In genomic region chr12:98803468-98804209, GRCh38 we compare ENCODE assay signal across 34 cellular contexts.
DNase-seq lines count a peak whose midpoint lies in the region; ATAC-seq, FAIRE-seq and TF ChIP-seq lines count a peak whose summit lies in the region.
"Had no signal": no experiment of that assay in that cellular context is flagged by ENCODE, and none has a peak within 500 bp of the region (broad histone marks: within the 10 kb centered on the region; RNA-seq: fewer than 3 reads in every experiment).

No MANE protein-coding gene starts in this region.

- WGBS in A549 (ENCODE audit: missing lambda C conversion rate): 42% methylated on average over 6 of the region's 6 CpGs

- no peak for TF ChIP-seq EP300 in A549 (IDR thresholded peaks at IDR 0.05)

- H3K9me3 ChIP-seq in A549: no peaks in the 10 kb centered on the region
- H3K9me3 ChIP-seq: gastrocnemius medialis, SJCRH30, thoracic aorta had no signal

- POLR2A ChIA-PET in A549 (lab: Yijun Ruan, JAX): no interaction called here

- H3K27ac ChIP-seq in A549: no peak overlapping the region
- H3K27ac ChIP-seq: cardiac muscle cell, gastrocnemius medialis, HL-60, KMS-11, SJCRH30, thoracic aorta had no signal

- peak in 1 of 2 experiments; percentile 12 for DNase-seq in A549 (ENCODE audit: low read depth in 1 of 2, low spot score in 1 of 2)
- DNase-seq in EH (ENCODE audit: low read depth): peak; percentile 38
- DNase-seq in NCI-H69 (lab: John Stamatoyannopoulos, UW): peak; percentile 11
- DNase-seq in epithelial cell of proximal tubule (ENCODE audit: low read depth): no peak
- DNase-seq in stimulated activated naive CD4-positive, alpha-beta T cell (lab: John Stamatoyannopoulos, UW): no peak
- DNase-seq in activated T-cell treated with anti-CD3 and anti-CD28 coated beads, Interleukin-2, amount 50 U/mL, for 1 hour: no peak
- no peak for DNase-seq in cerebellar cortex (ENCODE audit: low spot score)
- no peak for DNase-seq in mesenteric fat pad (ENCODE audit: low spot score)
- DNase-seq: activated CD4-positive, alpha-beta T cell treated with anti-CD3 and anti-CD28 coated beads, Interleukin-2, amount 10 ng/mL, durations not matched to agents 7 days and 5 days; activated gamma-delta T cell; activated naive CD8-positive, alpha-beta T cell treated with anti-CD3 and anti-CD28 coated beads for 36 hours; activated T-cell treated with anti-CD3 and anti-CD28 coated beads, Interleukin-2, amount 50 U/mL, for 24 hours; anterior cingulate cortex; cortex of kidney; DND-41; gastrocnemius medialis; kidney; MM.1S; NCI-H1417; NCI-H2029 treated with DMSO at 0.1 percent for 48 hours; NCI-H226; posterior cingulate gyrus; right cardiac atrium; SJCRH30; stimulated activated CD4-positive, alpha-beta T cell treated with anti-CD3 and anti-CD28 coated beads, Interleukin-1b, Interleukin-23, amount 100 ng/mL, for 48 hours had no signal

- ATAC-seq in A549: no peak
- ATAC-seq: esophagus mucosa, gastrocnemius medialis, GM23338, right cardiac atrium had no signal

- TF ChIP-seq RAD21 in A549 (conservative IDR thresholded peaks at IDR 0.05 in 1 of 2, IDR thresholded peaks at IDR 0.05 in 1 of 2): peak; percentile 27 to 31; a peak in 2 of 5 replicates

- no peak for TF ChIP-seq POLR2A in A549 (IDR thresholded peaks at IDR 0.05; ENCODE audit: low read length)

- no peak overlapping the region for H3K4me2 ChIP-seq in A549
- H3K4me2 ChIP-seq: GM23338, KMS-11 had no signal

- H3K4me3 ChIP-seq in A549: no peak overlapping the region
- H3K4me3 ChIP-seq in epithelial cell of proximal tubule (ENCODE audit: low read depth, low read length): no peak overlapping the region
- H3K4me3 ChIP-seq: cardiac muscle cell, gastrocnemius medialis, GM23338, SJCRH30, thoracic aorta had no signal

- CTCF ChIA-PET in A549 (lab: Yijun Ruan, JAX): interaction anchor here (0.7 kb wide), 1 partner anchor 37 kb away, joined by 3 read pairs; no protein-coding TSS in a partner anchor

- no peak for TF ChIP-seq CTCF in A549 (IDR thresholded peaks at IDR 0.05)
- TF ChIP-seq CTCF in epithelial cell of proximal tubule (conservative IDR thresholded peaks at IDR 0.05; ENCODE audit: low read depth, low read length): peak; percentile 7

- no peak for FAIRE-seq in A549 (lab: Jason Lieb, UNC)
- FAIRE-seq: GM18507, kidney, RCC 7860, urothelium cell line had no signal

- H3K4me1 ChIP-seq in A549: no peaks in the 10 kb centered on the region
- H3K4me1 ChIP-seq: gastrocnemius medialis, SJCRH30 had no signal

TF ChIP-seq in A549, 52 proteins besides CTCF, POLR2A, EP300 and RAD21:
- TF ChIP-seq RFX5 (IDR thresholded peaks at IDR 0.05) (no peak), SREBF2 (IDR thresholded peaks at IDR 0.05) (no peak), EHMT2 (IDR thresholded peaks at IDR 0.05; ENCODE audit: low read depth) (no peak), BHLHE40 (IDR thresholded peaks at IDR 0.05; ENCODE audit: low read depth, low read length) (no peak), NPAS2 (CRISPR knock-in tag; IDR thresholded peaks at IDR 0.05; ENCODE audit: borderline replicate concordance) (no peak), NR3C1 (IDR thresholded peaks at IDR 0.05) (no peak), ELK1 (IDR thresholded peaks at IDR 0.05; ENCODE audit: low read depth, low read length) (no peak), FOSB (CRISPR knock-in tag; IDR thresholded peaks at IDR 0.05) (no peak), FOXS1 (CRISPR knock-in tag; IDR thresholded peaks at IDR 0.05) (no peak), KDM1A (IDR thresholded peaks at IDR 0.05; ENCODE audit: low read depth) (no peak), TP53 (CRISPR knock-in tag; IDR thresholded peaks at IDR 0.05) (no peak), CEBPB (IDR thresholded peaks at IDR 0.05) (no peak), HOXB13 (CRISPR knock-in tag; IDR thresholded peaks at IDR 0.05; ENCODE audit: low read depth) (no peak), HES2 (IDR thresholded peaks at IDR 0.05) (no peak)

Comparison
In these comparisons a context has a peak if more than half of its experiments do, and no peak if none do; other contexts are left out.
1. DNase-seq: peak in EH (single experiment) and NCI-H69 (single experiment); none in epithelial cell of proximal tubule (single experiment), stimulated activated naive CD4-positive, alpha-beta T cell (0 of 6), activated T-cell treated with anti-CD3 and anti-CD28 coated beads, Interleukin-2, amount 50 U/mL, for 1 hour (single experiment), cerebellar cortex (single experiment) and mesenteric fat pad (single experiment).